1 cellular context compared by ENCODE assay signal in genomic region chr11:127052420-127052819, GRCh38.
TF ChIP-seq lines count a peak whose summit lies in the region.

No MANE protein-coding gene starts in this region.

TF ChIP-seq in WTC11, 78 proteins besides CTCF, POLR2A, EP300 and RAD21 (continued from another document):
- no peak for TF ChIP-seq PRDM15 (CRISPR knock-in tag; IDR thresholded peaks at IDR 0.05)
- no peak for TF ChIP-seq KAT7 (CRISPR knock-in tag; IDR thresholded peaks at IDR 0.05; ENCODE audit: borderline replicate concordance)
- no peak for TF ChIP-seq IRF2 (CRISPR knock-in tag; IDR thresholded peaks at IDR 0.05; ENCODE audit: borderline replicate concordance, low read depth)
- TF ChIP-seq RELA (CRISPR knock-in tag; IDR thresholded peaks at IDR 0.05; ENCODE audit: borderline replicate concordance) = no peak
- TF ChIP-seq ZNF671 (CRISPR knock-in tag; IDR thresholded peaks at IDR 0.05) = no peak
- no peak for TF ChIP-seq NFYB (CRISPR knock-in tag; conservative IDR thresholded peaks at IDR 0.05; ENCODE audit: low read depth)
TF ChIP-seq in WTC11: peak in this region for 0.
